In genomic region chr2:216015722-216016464, GRCh38 we compare ENCODE assay signal across 8 cellular contexts. TPM values are rescaled to one million over a fixed set of nuclear protein-coding genes. Genes with fewer than 3 reads are reported as not detected.
DNase-seq lines count a peak whose midpoint lies in the region; ATAC-seq, FAIRE-seq and TF ChIP-seq lines count a peak whose summit lies in the region.

No MANE protein-coding gene starts in this region.

- no peaks in the 10 kb centered on the region for H3K27me3 Mint-ChIP-seq in natural killer cell (ENCODE audit: low read depth in 2 of 2)

- H3K27me3 ChIP-seq in WERI-Rb-1 (ENCODE audit: insufficient read depth, low read depth, severe bottlenecking) (no peaks in the 10 kb centered on the region), breast epithelium (no peaks in the 10 kb centered on the region)

- H3K36me3 ChIP-seq in WERI-Rb-1 (peaks cover 4% of the 10 kb centered on the region; the same call in 1 of the 2 replicates), breast epithelium (no peaks in the 10 kb centered on the region)

- peaks cover 33 to 41% of the 10 kb centered on the region in 2 donors for H3K4me1 Mint-ChIP-seq in natural killer cell

- no peak for DNase-seq in D721Med (ENCODE audit: insufficient read length, low spot score)
- peak; percentile 84 for DNase-seq in WERI-Rb-1
- DNase-seq in natural killer cell: no peak
- DNase-seq in breast epithelium (ENCODE audit: low spot score in 2 of 2): no peak
- no peak for DNase-seq in NCI-H1436 treated with DMSO at 0.1 percent for 48 hours (lab: John Stamatoyannopoulos, UW)
- DNase-seq in 8988T: no peak

- H3K27ac Mint-ChIP-seq in natural killer cell: peak overlapping the region; percentile 33 to 66

- ATAC-seq in GM19395 (IDR thresholded peaks at IDR 0.05; ENCODE audit: unreplicated experiment): peak; percentile 87
- peak; percentile 83 for ATAC-seq in HG03432 (IDR thresholded peaks at IDR 0.05; ENCODE audit: unreplicated experiment)
- peak; percentile 66 to 83 (median 69) for ATAC-seq in natural killer cell

- peak; percentile 96 for FAIRE-seq in D721Med (lab: Jason Lieb, UNC)

- no peaks in the 10 kb centered on the region for H3K9me3 Mint-ChIP-seq in natural killer cell

- H3K9me3 ChIP-seq in WERI-Rb-1 (ENCODE audit: severe bottlenecking): no peaks in the 10 kb centered on the region
- no peaks in the 10 kb centered on the region for H3K9me3 ChIP-seq in breast epithelium

- intact Hi-C loops in natural killer cell (cut with micrococcal nuclease): no loop called here
- intact Hi-C loops in breast epithelium (cut with DNase I; ENCODE audit: low total_unique reads): no loop called here

- H3K4me3 ChIP-seq in WERI-Rb-1 (ENCODE audit: low read depth, low read length): 0 out of 2 replicates have a peak overlapping the region, but pooled peaks have one; percentile 3
- H3K4me3 ChIP-seq in breast epithelium: no peak overlapping the region

- TF ChIP-seq CTCF in D721Med (IDR thresholded peaks at IDR 0.05; ENCODE audit: insufficient read depth, missing control alignments) (no peak), WERI-Rb-1 (IDR thresholded peaks at IDR 0.05; ENCODE audit: low read depth, low read length) (no peak), natural killer cell (IDR thresholded peaks at IDR 0.05) (no peak), breast epithelium (IDR thresholded peaks at IDR 0.05) (no peak)

- H3K27ac ChIP-seq in WERI-Rb-1 (peak overlapping the region; percentile 79), breast epithelium (no peak overlapping the region)

- no peaks in the 10 kb centered on the region for H3K4me1 ChIP-seq in breast epithelium

- H3K4me3 Mint-ChIP-seq in natural killer cell: peak overlapping the region; percentile 6

- no peak for TF ChIP-seq POLR2A in breast epithelium (IDR thresholded peaks at IDR 0.05)

- H3K36me3 Mint-ChIP-seq in natural killer cell: no peaks in the 10 kb centered on the region

RNA-seq across cellular contexts. Expression of gene MREG, which starts 2.5 kb away (rescaled TPM):
- total RNA-seq in natural killer cell (1 to 10 TPM; 4.0 to 9.8 (median 6.8) TPM), breast epithelium (10 to 100 TPM in 2 of 3 donors, 1 to 10 TPM in 1; 3.8 to 30.1 (median 16.1) TPM)
